1 cellular context compared by ENCODE assay signal in genomic region chr17:66535611-66536010, GRCh38.
TF ChIP-seq lines count a peak whose summit lies in the region.

No MANE protein-coding gene starts in this region.

TF ChIP-seq in H1, 55 proteins besides CTCF, POLR2A, EP300 and RAD21:
- no peak for TF ChIP-seq SAP30 (IDR thresholded peaks at IDR 0.05; ENCODE audit: insufficient read depth, insufficient replicate concordance, low read length)
- TF ChIP-seq CHD2 (IDR thresholded peaks at IDR 0.05; ENCODE audit: low read length): no peak
- TF ChIP-seq POU5F1 (IDR thresholded peaks at IDR 0.05; ENCODE audit: low read depth, low read length): no peak
- no peak for TF ChIP-seq POLR2AphosphoS5 (IDR thresholded peaks at IDR 0.05; ENCODE audit: low read depth, low read length)
- no peak for TF ChIP-seq SIRT6 (IDR thresholded peaks at IDR 0.05; ENCODE audit: low read length)
- no peak for TF ChIP-seq KDM5A (IDR thresholded peaks at IDR 0.05; ENCODE audit: low read length)
- no peak for TF ChIP-seq ATF2 (IDR thresholded peaks at IDR 0.05; ENCODE audit: low read length)
- TF ChIP-seq KDM4A (IDR thresholded peaks at IDR 0.05; ENCODE audit: low read depth, low read length, severe bottlenecking): no peak
- TF ChIP-seq RFX5 (IDR thresholded peaks at IDR 0.05; ENCODE audit: borderline replicate concordance, low read depth, low read length): no peak
- no peak for TF ChIP-seq JUND (IDR thresholded peaks at IDR 0.05; ENCODE audit: low read length)
- TF ChIP-seq EGR1 (IDR thresholded peaks at IDR 0.05; ENCODE audit: borderline replicate concordance, low read depth, low read length): no peak
- TF ChIP-seq GTF2F1 (IDR thresholded peaks at IDR 0.05; ENCODE audit: borderline replicate concordance, low read depth, low read length): no peak
- TF ChIP-seq BRCA1 (IDR thresholded peaks at IDR 0.05; ENCODE audit: low read depth, low read length): no peak
- TF ChIP-seq RBBP5 (IDR thresholded peaks at IDR 0.05; ENCODE audit: borderline replicate concordance, low read depth, low read length): no peak
- TF ChIP-seq KDM1A (IDR thresholded peaks at IDR 0.05; ENCODE audit: borderline replicate concordance, low read length): no peak
- no peak for TF ChIP-seq ASH2L (IDR thresholded peaks at IDR 0.05; ENCODE audit: low read length)
- TF ChIP-seq E2F6 (IDR thresholded peaks at IDR 0.05): no peak
- TF ChIP-seq TCF12 (IDR thresholded peaks at IDR 0.05; ENCODE audit: low read depth, low read length): no peak
